Comparison of ENCODE assay signal across 1 cellular context in the genomic region with DNA sequence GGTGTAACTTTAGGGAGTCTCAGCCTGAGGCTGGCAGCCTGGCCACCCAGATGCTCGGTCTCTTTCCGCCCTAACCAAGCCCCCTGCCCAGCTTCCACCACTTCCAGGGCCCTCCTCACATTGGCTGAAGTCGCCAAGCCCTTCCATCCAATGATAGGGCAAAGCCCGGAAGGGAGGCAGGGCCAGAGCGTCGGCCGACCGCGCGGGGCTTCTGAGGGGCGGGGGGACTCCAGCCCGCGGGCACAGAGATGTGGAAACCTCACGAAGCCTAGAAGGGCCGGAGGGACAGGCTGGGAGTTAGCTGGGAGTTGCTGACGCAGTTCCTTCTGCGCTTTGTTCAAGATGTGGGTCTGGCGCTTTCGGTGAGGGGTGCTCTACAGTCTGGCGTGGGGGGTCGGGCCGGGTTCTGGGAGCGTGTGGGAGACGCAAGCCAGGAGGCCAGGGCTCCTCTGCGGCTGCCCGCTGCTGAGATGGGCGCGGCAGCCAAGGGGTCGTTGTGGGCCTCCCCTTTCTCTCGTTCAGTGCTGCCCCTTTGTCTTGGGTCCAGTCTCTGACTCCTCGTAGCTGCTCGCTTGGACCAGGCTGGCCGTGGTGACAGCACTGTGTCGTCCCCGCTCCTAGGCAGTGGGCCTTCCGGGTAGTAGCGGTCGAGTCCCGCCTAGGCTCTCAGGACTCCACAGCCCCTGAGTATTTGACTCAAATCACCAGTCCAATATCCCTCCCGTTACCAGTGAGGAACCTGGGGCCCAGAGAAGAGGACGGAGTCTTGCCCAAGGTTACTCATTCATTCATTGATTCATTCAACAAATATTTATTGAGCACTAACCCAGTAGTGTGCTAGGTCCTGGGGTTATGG.
TF ChIP-seq lines count a peak whose summit lies in the region.

A gene (plus strand): TSS at position 319 of the 856 bp plus-strand sequence. CDS start 9,230 bp downstream, outside the sequence.

TF ChIP-seq in HepG2, 621 proteins besides CTCF, POLR2A, EP300 and RAD21 (continued from another document and continues in another):
- TF ChIP-seq CREM (IDR thresholded peaks at IDR 0.05) (no peak), CREM (CRISPR knock-in tag; IDR thresholded peaks at IDR 0.05) (no peak), CBFB (CRISPR knock-in tag; IDR thresholded peaks at IDR 0.05) (no peak), PHF5A (CRISPR knock-in tag; IDR thresholded peaks at IDR 0.05; ENCODE audit: low read depth, unreplicated experiment) (no peak), ELF3 (CRISPR knock-in tag; IDR thresholded peaks at IDR 0.05) (no peak), ZNF7 (CRISPR knock-in tag; IDR thresholded peaks at IDR 0.05) (no peak), NFYB (CRISPR knock-in tag; IDR thresholded peaks at IDR 0.05) (peak; percentile 70), GABPA (IDR thresholded peaks at IDR 0.05; ENCODE audit: low read depth, low read length) (no peak; the same call in 1 of the 2 replicates), GABPA (CRISPR knock-in tag; IDR thresholded peaks at IDR 0.05; ENCODE audit: low read depth) (peak; percentile 56; the same call in 1 of the 2 replicates), ETV6 (CRISPR knock-in tag; conservative IDR thresholded peaks at IDR 0.05) (no peak), ATF1 (CRISPR knock-in tag; IDR thresholded peaks at IDR 0.05) (no peak), THAP11 (CRISPR knock-in tag; IDR thresholded peaks at IDR 0.05) (peak; percentile 34; the same call in 1 of the 2 replicates), HIVEP1 (CRISPR knock-in tag; IDR thresholded peaks at IDR 0.05) (no peak), NFYC (CRISPR knock-in tag; IDR thresholded peaks at IDR 0.05) (peak; percentile 57), HNRNPL (IDR thresholded peaks at IDR 0.05; ENCODE audit: low read depth, low read length) (0 out of 2 replicates have a peak, but pooled peaks have one; percentile 19), ZNF12 (CRISPR knock-in tag; IDR thresholded peaks at IDR 0.05) (no peak), IKZF4 (CRISPR knock-in tag; IDR thresholded peaks at IDR 0.05; ENCODE audit: borderline replicate concordance, low read depth, not compliant biosample characterization) (no peak), ZNF75D (CRISPR knock-in tag; IDR thresholded peaks at IDR 0.05; ENCODE audit: borderline replicate concordance) (no peak), ATF7-NPFF (CRISPR knock-in tag; IDR thresholded peaks at IDR 0.05; ENCODE audit: low read depth) (no peak), ZFY (CRISPR knock-in tag; IDR thresholded peaks at IDR 0.05) (peak; percentile 87), ZNF781 (CRISPR knock-in tag; IDR thresholded peaks at IDR 0.05; ENCODE audit: borderline replicate concordance, not compliant biosample characterization) (peak; percentile 49), SRF (IDR thresholded peaks at IDR 0.05; ENCODE audit: low read depth, low read length) (no peak), FOXK2 (IDR thresholded peaks at IDR 0.05) (no peak), GATA4 (IDR thresholded peaks at IDR 0.05; ENCODE audit: borderline replicate concordance, low read depth) (no peak), ZBTB7B (CRISPR knock-in tag; IDR thresholded peaks at IDR 0.05) (no peak; the same call in 1 of the 2 replicates), ZSCAN31 (CRISPR knock-in tag; IDR thresholded peaks at IDR 0.05; ENCODE audit: low read depth) (no peak), GFI1 (CRISPR knock-in tag; IDR thresholded peaks at IDR 0.05; ENCODE audit: borderline replicate concordance) (0 out of 2 replicates have a peak, but pooled peaks have one; percentile 29), SRSF4 (IDR thresholded peaks at IDR 0.05; ENCODE audit: low read depth, low read length, poor library complexity, severe bottlenecking) (no peak), CHD2 (IDR thresholded peaks at IDR 0.05; ENCODE audit: low read depth, low read length) (no peak), GABPB1 (CRISPR knock-in tag; IDR thresholded peaks at IDR 0.05) (peak; percentile 73; the same call in 1 of the 2 replicates), HNF4G (IDR thresholded peaks at IDR 0.05; ENCODE audit: borderline replicate concordance, low read depth, low read length) (no peak), HNF4G (CRISPR knock-in tag; IDR thresholded peaks at IDR 0.05; ENCODE audit: borderline replicate concordance, low read depth) (no peak), ZNF329 (CRISPR knock-in tag; IDR thresholded peaks at IDR 0.05; ENCODE audit: low read depth) (no peak), TP53 (CRISPR knock-in tag; conservative IDR thresholded peaks at IDR 0.05) (no peak), PHF8 (CRISPR knock-in tag; IDR thresholded peaks at IDR 0.05) (peak; percentile 70; the same call in 1 of the 2 replicates), TCF7L2 (IDR thresholded peaks at IDR 0.05; ENCODE audit: low read depth, low read length) (no peak), ZNF317 (CRISPR knock-in tag; IDR thresholded peaks at IDR 0.05) (0 out of 2 replicates have a peak, but pooled peaks have one; percentile 53), NKX3-1 (CRISPR knock-in tag; IDR thresholded peaks at IDR 0.05) (no peak), ZC3H13 (CRISPR knock-in tag; IDR thresholded peaks at IDR 0.05) (0 out of 2 replicates have a peak, but pooled peaks have one; percentile 33), REPIN1 (CRISPR knock-in tag; IDR thresholded peaks at IDR 0.05; ENCODE audit: borderline replicate concordance, low read depth) (no peak), SALL1 (CRISPR knock-in tag; IDR thresholded peaks at IDR 0.05) (no peak), KAT2B (IDR thresholded peaks at IDR 0.05; ENCODE audit: borderline replicate concordance, low read depth, low read length) (no peak), ZNF468 (CRISPR knock-in tag; IDR thresholded peaks at IDR 0.05) (no peak)
- TF ChIP-seq, protein P1, sequence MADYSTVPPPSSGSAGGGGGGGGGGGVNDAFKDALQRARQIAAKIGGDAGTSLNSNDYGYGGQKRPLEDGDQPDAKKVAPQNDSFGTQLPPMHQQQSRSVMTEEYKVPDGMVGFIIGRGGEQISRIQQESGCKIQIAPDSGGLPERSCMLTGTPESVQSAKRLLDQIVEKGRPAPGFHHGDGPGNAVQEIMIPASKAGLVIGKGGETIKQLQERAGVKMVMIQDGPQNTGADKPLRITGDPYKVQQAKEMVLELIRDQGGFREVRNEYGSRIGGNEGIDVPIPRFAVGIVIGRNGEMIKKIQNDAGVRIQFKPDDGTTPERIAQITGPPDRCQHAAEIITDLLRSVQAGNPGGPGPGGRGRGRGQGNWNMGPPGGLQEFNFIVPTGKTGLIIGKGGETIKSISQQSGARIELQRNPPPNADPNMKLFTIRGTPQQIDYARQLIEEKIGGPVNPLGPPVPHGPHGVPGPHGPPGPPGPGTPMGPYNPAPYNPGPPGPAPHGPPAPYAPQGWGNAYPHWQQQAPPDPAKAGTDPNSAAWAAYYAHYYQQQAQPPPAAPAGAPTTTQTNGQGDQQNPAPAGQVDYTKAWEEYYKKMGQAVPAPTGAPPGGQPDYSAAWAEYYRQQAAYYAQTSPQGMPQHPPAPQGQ (CRISPR knock-in tag; IDR thresholded peaks at IDR 0.05; ENCODE audit: borderline replicate concordance), result no peak
- TF ChIP-seq, protein P2, sequence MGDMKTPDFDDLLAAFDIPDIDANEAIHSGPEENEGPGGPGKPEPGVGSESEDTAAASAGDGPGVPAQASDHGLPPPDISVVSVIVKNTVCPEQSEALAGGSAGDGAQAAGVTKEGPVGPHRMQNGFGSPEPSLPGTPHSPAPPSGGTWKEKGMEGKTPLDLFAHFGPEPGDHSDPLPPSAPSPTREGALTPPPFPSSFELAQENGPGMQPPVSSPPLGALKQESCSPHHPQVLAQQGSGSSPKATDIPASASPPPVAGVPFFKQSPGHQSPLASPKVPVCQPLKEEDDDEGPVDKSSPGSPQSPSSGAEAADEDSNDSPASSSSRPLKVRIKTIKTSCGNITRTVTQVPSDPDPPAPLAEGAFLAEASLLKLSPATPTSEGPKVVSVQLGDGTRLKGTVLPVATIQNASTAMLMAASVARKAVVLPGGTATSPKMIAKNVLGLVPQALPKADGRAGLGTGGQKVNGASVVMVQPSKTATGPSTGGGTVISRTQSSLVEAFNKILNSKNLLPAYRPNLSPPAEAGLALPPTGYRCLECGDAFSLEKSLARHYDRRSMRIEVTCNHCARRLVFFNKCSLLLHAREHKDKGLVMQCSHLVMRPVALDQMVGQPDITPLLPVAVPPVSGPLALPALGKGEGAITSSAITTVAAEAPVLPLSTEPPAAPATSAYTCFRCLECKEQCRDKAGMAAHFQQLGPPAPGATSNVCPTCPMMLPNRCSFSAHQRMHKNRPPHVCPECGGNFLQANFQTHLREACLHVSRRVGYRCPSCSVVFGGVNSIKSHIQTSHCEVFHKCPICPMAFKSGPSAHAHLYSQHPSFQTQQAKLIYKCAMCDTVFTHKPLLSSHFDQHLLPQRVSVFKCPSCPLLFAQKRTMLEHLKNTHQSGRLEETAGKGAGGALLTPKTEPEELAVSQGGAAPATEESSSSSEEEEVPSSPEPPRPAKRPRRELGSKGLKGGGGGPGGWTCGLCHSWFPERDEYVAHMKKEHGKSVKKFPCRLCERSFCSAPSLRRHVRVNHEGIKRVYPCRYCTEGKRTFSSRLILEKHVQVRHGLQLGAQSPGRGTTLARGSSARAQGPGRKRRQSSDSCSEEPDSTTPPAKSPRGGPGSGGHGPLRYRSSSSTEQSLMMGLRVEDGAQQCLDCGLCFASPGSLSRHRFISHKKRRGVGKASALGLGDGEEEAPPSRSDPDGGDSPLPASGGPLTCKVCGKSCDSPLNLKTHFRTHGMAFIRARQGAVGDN (CRISPR knock-in tag; IDR thresholded peaks at IDR 0.05), result peak; percentile 81
- TF ChIP-seq, protein P3, sequence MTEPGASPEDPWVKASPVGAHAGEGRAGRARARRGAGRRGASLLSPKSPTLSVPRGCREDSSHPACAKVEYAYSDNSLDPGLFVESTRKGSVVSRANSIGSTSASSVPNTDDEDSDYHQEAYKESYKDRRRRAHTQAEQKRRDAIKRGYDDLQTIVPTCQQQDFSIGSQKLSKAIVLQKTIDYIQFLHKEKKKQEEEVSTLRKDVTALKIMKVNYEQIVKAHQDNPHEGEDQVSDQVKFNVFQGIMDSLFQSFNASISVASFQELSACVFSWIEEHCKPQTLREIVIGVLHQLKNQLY (CRISPR knock-in tag; IDR thresholded peaks at IDR 0.05), result no peak
- TF ChIP-seq, protein P4, sequence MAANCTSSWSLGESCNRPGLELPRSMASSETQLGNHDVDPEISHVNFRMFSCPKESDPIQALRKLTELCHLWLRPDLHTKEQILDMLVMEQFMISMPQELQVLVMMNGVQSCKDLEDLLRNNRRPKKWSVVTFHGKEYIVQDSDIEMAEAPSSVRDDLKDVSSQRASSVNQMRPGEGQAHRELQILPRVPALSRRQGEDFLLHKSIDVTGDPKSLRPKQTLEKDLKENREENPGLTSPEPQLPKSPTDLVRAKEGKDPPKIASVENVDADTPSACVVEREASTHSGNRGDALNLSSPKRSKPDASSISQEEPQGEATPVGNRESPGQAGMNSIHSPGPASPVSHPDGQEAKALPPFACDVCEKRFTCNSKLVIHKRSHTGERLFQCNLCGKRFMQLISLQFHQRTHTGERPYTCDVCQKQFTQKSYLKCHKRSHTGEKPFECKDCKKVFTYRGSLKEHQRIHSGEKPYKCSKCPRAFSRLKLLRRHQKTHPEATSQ (CRISPR knock-in tag; IDR thresholded peaks at IDR 0.05; ENCODE audit: borderline replicate concordance), result 0 out of 2 replicates have a peak, but pooled peaks have one; percentile 3
- TF ChIP-seq, protein P5, sequence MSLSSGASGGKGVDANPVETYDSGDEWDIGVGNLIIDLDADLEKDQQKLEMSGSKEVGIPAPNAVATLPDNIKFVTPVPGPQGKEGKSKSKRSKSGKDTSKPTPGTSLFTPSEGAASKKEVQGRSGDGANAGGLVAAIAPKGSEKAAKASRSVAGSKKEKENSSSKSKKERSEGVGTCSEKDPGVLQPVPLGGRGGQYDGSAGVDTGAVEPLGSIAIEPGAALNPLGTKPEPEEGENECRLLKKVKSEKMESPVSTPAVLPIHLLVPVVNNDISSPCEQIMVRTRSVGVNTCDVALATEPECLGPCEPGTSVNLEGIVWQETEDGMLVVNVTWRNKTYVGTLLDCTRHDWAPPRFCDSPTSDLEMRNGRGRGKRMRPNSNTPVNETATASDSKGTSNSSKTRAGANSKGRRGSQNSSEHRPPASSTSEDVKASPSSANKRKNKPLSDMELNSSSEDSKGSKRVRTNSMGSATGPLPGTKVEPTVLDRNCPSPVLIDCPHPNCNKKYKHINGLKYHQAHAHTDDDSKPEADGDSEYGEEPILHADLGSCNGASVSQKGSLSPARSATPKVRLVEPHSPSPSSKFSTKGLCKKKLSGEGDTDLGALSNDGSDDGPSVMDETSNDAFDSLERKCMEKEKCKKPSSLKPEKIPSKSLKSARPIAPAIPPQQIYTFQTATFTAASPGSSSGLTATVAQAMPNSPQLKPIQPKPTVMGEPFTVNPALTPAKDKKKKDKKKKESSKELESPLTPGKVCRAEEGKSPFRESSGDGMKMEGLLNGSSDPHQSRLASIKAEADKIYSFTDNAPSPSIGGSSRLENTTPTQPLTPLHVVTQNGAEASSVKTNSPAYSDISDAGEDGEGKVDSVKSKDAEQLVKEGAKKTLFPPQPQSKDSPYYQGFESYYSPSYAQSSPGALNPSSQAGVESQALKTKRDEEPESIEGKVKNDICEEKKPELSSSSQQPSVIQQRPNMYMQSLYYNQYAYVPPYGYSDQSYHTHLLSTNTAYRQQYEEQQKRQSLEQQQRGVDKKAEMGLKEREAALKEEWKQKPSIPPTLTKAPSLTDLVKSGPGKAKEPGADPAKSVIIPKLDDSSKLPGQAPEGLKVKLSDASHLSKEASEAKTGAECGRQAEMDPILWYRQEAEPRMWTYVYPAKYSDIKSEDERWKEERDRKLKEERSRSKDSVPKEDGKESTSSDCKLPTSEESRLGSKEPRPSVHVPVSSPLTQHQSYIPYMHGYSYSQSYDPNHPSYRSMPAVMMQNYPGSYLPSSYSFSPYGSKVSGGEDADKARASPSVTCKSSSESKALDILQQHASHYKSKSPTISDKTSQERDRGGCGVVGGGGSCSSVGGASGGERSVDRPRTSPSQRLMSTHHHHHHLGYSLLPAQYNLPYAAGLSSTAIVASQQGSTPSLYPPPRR (CRISPR knock-in tag; IDR thresholded peaks at IDR 0.05; ENCODE audit: borderline replicate concordance), result no peak
- TF ChIP-seq, protein P6, sequence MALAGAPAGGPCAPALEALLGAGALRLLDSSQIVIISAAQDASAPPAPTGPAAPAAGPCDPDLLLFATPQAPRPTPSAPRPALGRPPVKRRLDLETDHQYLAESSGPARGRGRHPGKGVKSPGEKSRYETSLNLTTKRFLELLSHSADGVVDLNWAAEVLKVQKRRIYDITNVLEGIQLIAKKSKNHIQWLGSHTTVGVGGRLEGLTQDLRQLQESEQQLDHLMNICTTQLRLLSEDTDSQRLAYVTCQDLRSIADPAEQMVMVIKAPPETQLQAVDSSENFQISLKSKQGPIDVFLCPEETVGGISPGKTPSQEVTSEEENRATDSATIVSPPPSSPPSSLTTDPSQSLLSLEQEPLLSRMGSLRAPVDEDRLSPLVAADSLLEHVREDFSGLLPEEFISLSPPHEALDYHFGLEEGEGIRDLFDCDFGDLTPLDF (CRISPR knock-in tag; IDR thresholded peaks at IDR 0.05), result no peak
- TF ChIP-seq, protein P7, sequence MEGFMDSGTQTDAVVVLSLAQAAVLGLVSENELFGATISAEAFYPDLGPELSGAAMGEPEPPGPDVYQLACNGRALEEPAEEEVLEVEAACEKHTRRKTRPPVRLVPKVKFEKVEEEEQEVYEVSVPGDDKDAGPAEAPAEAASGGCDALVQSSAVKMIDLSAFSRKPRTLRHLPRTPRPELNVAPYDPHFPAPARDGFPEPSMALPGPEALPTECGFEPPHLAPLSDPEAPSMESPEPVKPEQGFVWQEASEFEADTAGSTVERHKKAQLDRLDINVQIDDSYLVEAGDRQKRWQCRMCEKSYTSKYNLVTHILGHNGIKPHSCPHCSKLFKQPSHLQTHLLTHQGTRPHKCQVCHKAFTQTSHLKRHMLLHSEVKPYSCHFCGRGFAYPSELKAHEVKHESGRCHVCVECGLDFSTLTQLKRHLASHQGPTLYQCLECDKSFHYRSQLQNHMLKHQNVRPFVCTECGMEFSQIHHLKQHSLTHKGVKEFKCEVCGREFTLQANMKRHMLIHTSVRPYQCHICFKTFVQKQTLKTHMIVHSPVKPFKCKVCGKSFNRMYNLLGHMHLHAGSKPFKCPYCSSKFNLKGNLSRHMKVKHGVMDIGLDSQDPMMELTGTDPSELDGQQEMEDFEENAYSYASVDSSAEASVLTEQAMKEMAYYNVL (CRISPR knock-in tag; IDR thresholded peaks at IDR 0.05; ENCODE audit: borderline replicate concordance), result no peak
